ENCODE assay signal across 1 cellular context in genomic region chr22:50189849-50190181, GRCh38.
TF ChIP-seq lines count a peak whose summit lies in the region.

No MANE protein-coding gene starts in this region.

TF ChIP-seq in SK-N-SH treated with all-trans-retinoic acid at 6 μM for 48 hours, 23 proteins besides CTCF, POLR2A, EP300 and RAD21 (continued from another document):
- TF ChIP-seq TOX (CRISPR knock-in tag; IDR thresholded peaks at IDR 0.05; ENCODE audit: borderline replicate concordance) (no peak), TSHZ2 (CRISPR knock-in tag; IDR thresholded peaks at IDR 0.05) (no peak), PPARA (CRISPR knock-in tag; IDR thresholded peaks at IDR 0.05; ENCODE audit: borderline replicate concordance) (no peak), ZNF565 (CRISPR knock-in tag; conservative IDR thresholded peaks at IDR 0.05; ENCODE audit: low read depth) (no peak), POU6F1 (CRISPR knock-in tag; IDR thresholded peaks at IDR 0.05; ENCODE audit: borderline replicate concordance, low read depth) (no peak), OSR1 (CRISPR knock-in tag; IDR thresholded peaks at IDR 0.05) (no peak), BACH2 (CRISPR knock-in tag; IDR thresholded peaks at IDR 0.05; ENCODE audit: borderline replicate concordance) (no peak), TCF4 (CRISPR knock-in tag; IDR thresholded peaks at IDR 0.05; ENCODE audit: borderline replicate concordance) (no peak), ZNF8 (CRISPR knock-in tag; IDR thresholded peaks at IDR 0.05) (no peak), ZNF70 (CRISPR knock-in tag; IDR thresholded peaks at IDR 0.05) (no peak), ZC3H10 (CRISPR knock-in tag; IDR thresholded peaks at IDR 0.05) (no peak), CSDC2 (CRISPR knock-in tag; IDR thresholded peaks at IDR 0.05) (no peak), CSRNP3 (CRISPR knock-in tag; IDR thresholded peaks at IDR 0.05) (no peak), ESRRG (CRISPR knock-in tag; IDR thresholded peaks at IDR 0.05) (no peak), PATZ1 (CRISPR knock-in tag; IDR thresholded peaks at IDR 0.05; ENCODE audit: borderline replicate concordance) (no peak), SNAI2 (CRISPR knock-in tag; IDR thresholded peaks at IDR 0.05) (no peak)
